14 cellular contexts compared by ENCODE assay signal in the genomic region with DNA sequence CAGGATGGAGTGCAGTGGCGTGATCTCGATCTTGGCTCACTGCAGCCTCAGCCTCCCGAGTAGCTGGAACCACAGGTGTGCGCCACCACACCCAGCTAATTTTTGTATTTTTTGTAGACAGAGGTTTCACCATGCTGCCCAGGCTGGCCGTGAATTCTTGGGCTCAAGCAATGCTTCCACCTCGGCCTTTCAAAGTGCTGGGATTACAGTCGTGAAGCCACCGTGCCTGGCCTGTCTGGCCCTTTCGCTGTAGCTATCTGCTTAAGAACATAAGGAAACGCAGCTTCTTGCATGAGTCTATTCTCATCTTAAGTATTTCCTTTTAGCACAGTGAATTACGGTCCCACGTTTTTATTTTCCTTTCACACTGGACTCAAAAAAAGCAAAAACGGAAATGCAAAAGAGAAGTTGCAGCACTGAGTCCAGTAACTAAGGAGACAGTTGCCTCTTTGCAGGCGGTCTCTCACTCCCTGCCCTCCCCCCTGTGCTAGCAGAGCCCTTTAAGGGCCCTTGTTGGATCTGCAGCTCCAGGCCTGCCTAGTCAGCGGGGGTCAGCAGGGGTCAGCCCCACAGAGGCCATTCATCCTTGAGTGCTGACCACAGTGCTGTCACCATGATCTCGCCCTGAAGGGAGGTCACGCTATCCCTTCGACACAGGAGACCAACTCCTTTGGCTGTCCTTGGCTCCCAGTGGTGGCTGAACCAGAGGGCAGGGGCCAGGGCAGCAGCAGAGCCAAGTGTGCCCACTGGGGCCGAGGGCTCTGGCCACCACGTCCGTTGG. TPM values are rescaled to one million over a fixed set of nuclear protein-coding genes. Genes with fewer than 3 reads are reported as not detected.
A peak's percentile ranks its signal among the peaks of the same experiment; 100 is the strongest.
DNase-seq lines count a peak whose midpoint lies in the region; ATAC-seq, FAIRE-seq and TF ChIP-seq lines count a peak whose summit lies in the region.
"Had no signal": no experiment of that assay in that cellular context is flagged by ENCODE, and none has a peak within 500 bp of the region (broad histone marks: within the 10 kb centered on the region; RNA-seq: fewer than 3 reads in every experiment).

No MANE protein-coding gene starts in this region.

- DNase-seq in Ammon's horn (ENCODE audit: low spot score) = peak; percentile 39
- peak; percentile 76 for DNase-seq in M059J (ENCODE audit: low read depth)
- peak; percentile 68 for DNase-seq in coronary artery (ENCODE audit: low spot score)
- DNase-seq in lung (ENCODE audit: low spot score) = no peak
- DNase-seq in NCI-H1417 (lab: John Stamatoyannopoulos, UW) = no peak
- no peak for DNase-seq in urothelium cell line (ENCODE audit: low spot score)
- DNase-seq in effector CD8-positive, alpha-beta T cell (lab: John Stamatoyannopoulos, UW) = no peak
- no peak for DNase-seq in D341Med (ENCODE audit: low spot score)
- DNase-seq: activated CD4-positive, alpha-beta T cell treated with anti-CD3 and anti-CD28 coated beads, Interleukin-2, amount 50 U/mL, for 1 hour; activated naive CD4-positive, alpha-beta T cell treated with anti-CD3 and anti-CD28 coated beads for 36 hours; EL; NCI-H2029; T-cell had no signal

- peaks cover 3 to 4% of the 10 kb centered on the region in 2 donors for H3K36me3 ChIP-seq in lung (ENCODE audit: control insufficient read depth in 2 of 2, insufficient read depth in 2 of 2, low read length in 2 of 2)

- WGBS in lung, 2 donors = 47 to 62% methylated on average over 21 of the region's 21 CpGs

- H3K4me1 ChIP-seq in lung (ENCODE audit: control insufficient read depth in 2 of 2, insufficient read depth in 2 of 2, low read length in 2 of 2) = peaks cover 0 to 7% of the 10 kb centered on the region in 2 donors

- H3K4me3 ChIP-seq in coronary artery = no peak overlapping the region
- no peak overlapping the region for H3K4me3 ChIP-seq in lung

- no peaks in the 10 kb centered on the region for H3K27me3 ChIP-seq in lung (ENCODE audit: control insufficient read depth, insufficient read depth)

- H3K27ac ChIP-seq in coronary artery (peak overlapping the region in 1 of 2 donors; percentile 47), lung (ENCODE audit: low read depth in 1 of 2, low read length in 1 of 2) (peak overlapping the region in 1 of 2 donors; percentile 20)

- ATAC-seq in lung (ENCODE audit: insufficient read depth, low FRiP score) = peak; percentile 8
- ATAC-seq: T-cell had no signal

- H3K9me3 ChIP-seq in lung (ENCODE audit: control insufficient read depth in 2 of 2, insufficient read depth in 1 of 2, low read length in 1 of 2) = no peaks in the 10 kb centered on the region

- no peak for FAIRE-seq in urothelium cell line (lab: Jason Lieb, UNC)
- FAIRE-seq: islet of Langerhans had no signal

- no peak for TF ChIP-seq CTCF in coronary artery (IDR thresholded peaks at IDR 0.05)
- TF ChIP-seq CTCF in lung (IDR thresholded peaks at IDR 0.05; ENCODE audit: control extremely low read depth, extremely low read depth) = no peak

RNA-seq across cellular contexts. Expression of gene TBC1D14, which starts 21.8 kb away (rescaled TPM):
- 16.2 and 22.4 TPM in 2 replicates for total RNA-seq in M059J (2014; rRNA removed; shearing (Covaris generic))
- total RNA-seq in lung = 10 to 100 TPM; 34.2 to 60.1 TPM
- 10 to 100 TPM; 15.1 to 58.6 TPM for polyA plus RNA-seq in lung

Comparison
In these comparisons a context has a peak if more than half of its experiments do, and no peak if none do; other contexts are left out.
1. DNase-seq: peak in Ammon's horn (single experiment), M059J (single experiment) and coronary artery (single experiment); none in lung (single experiment), NCI-H1417 (0 of 3), urothelium cell line (single experiment), effector CD8-positive, alpha-beta T cell (single experiment) and D341Med (single experiment).